Comparison of ENCODE assay signal across 19 cellular contexts in the genomic region with DNA sequence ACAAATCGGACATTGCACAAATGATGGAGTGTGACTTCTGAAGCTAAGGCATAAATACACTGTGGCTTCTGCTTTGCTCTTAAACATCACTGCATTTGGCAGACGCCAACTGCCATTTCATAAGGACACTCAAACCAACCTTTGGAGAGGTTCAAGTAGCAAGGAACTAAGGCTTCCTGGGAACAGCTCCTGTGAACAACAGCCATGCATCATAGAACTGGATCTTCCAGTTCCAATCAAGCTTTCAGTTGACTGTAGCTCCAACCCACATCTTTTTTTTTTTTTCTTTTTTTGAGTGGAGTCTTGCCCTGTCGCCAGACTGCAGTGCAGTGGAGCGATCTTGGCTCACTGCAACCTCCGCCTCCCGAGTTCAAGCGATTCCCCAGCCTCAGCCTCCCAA. TPM values are rescaled to one million over a fixed set of nuclear protein-coding genes. Genes with fewer than 3 reads are reported as not detected.
DNase-seq lines count a peak whose midpoint lies in the region; ATAC-seq and TF ChIP-seq lines count a peak whose summit lies in the region.
"Had no signal": no experiment of that assay in that cellular context is flagged by ENCODE, and none has a peak within 500 bp of the region (broad histone marks: within the 10 kb centered on the region; RNA-seq: fewer than 3 reads in every experiment).

No MANE protein-coding gene starts in this region.

- no peak overlapping the region for H3K27ac ChIP-seq in coronary artery
- H3K27ac ChIP-seq: KMS-11, SJCRH30 had no signal

- H3K4me3 ChIP-seq in coronary artery: no peak overlapping the region
- H3K4me3 ChIP-seq: SJCRH30 had no signal

- POLR2A ChIA-PET in activated CD4-positive, alpha-beta T cell treated with anti-CD3 and anti-CD28 coated beads for 36 hours (lab: Charles Lee): no interaction called here

- ATAC-seq in activated CD4-positive, alpha-beta T cell treated with anti-CD3 and anti-CD28 coated beads for 36 hours: no peak
- ATAC-seq in activated T-cell treated with anti-CD3 and anti-CD28 coated beads, Interleukin-2, amount 50 U/mL, for 72 hours (replicated peaks in 1 of 2): no peak

- CTCF ChIA-PET in activated CD4-positive, alpha-beta T cell treated with anti-CD3 and anti-CD28 coated beads for 36 hours (lab: Charles Lee): no interaction called here

- intact Hi-C loops in activated CD4-positive, alpha-beta T cell treated with anti-CD3 and anti-CD28 coated beads for 36 hours (cut with DNase I, micrococcal nuclease): no loop called here

- H3K36me3 Mint-ChIP-seq in activated CD4-positive, alpha-beta T cell treated with anti-CD3 and anti-CD28 coated beads for 36 hours (ENCODE audit: low read depth): no peaks in the 10 kb centered on the region
- no peaks in the 10 kb centered on the region for H3K36me3 Mint-ChIP-seq in activated T-cell treated with anti-CD3 and anti-CD28 coated beads, Interleukin-2, amount 50 U/mL, for 72 hours (ENCODE audit: insufficient read depth in 2 of 2)
- H3K36me3 Mint-ChIP-seq: CD4-positive, alpha-beta memory T cell had no signal

- no peak overlapping the region for H3K4me3 Mint-ChIP-seq in activated CD4-positive, alpha-beta T cell treated with anti-CD3 and anti-CD28 coated beads for 36 hours
- no peak overlapping the region for H3K4me3 Mint-ChIP-seq in activated T-cell treated with anti-CD3 and anti-CD28 coated beads, Interleukin-2, amount 50 U/mL, for 72 hours
- H3K4me3 Mint-ChIP-seq: CD4-positive, alpha-beta memory T cell had no signal

- no peak overlapping the region for H3K27ac Mint-ChIP-seq in activated CD4-positive, alpha-beta T cell treated with anti-CD3 and anti-CD28 coated beads for 36 hours
- no peak overlapping the region for H3K27ac Mint-ChIP-seq in activated T-cell treated with anti-CD3 and anti-CD28 coated beads, Interleukin-2, amount 50 U/mL, for 72 hours
- H3K27ac Mint-ChIP-seq: CD4-positive, alpha-beta memory T cell had no signal

- DNase-seq in DMS79 (lab: John Stamatoyannopoulos, UW) (peak; percentile 98), NCI-H2029 (lab: John Stamatoyannopoulos, UW) (peak; percentile 76), coronary artery (ENCODE audit: low spot score) (peak; percentile 29), mesenteric fat pad (ENCODE audit: low spot score) (peak; percentile 24), SKM-1 (lab: John Stamatoyannopoulos, UW; ENCODE audit: unreplicated experiment) (no peak)
- DNase-seq in activated CD4-positive, alpha-beta T cell treated with anti-CD3 and anti-CD28 coated beads for 36 hours: no peak
- no peak for DNase-seq in activated T-cell treated with anti-CD3 and anti-CD28 coated beads, Interleukin-2, amount 50 U/mL, for 72 hours
- DNase-seq: Caco-2; CD4-positive, alpha-beta memory T cell; DMS 273 treated with DMSO at 0.1 percent for 48 hours; GDM1; IMR-90; NCI-H1092 treated with DMSO at 0.1 percent for 48 hours; NCI-H1436 treated with DMSO at 0.1 percent for 48 hours; NCI-H2227 treated with DMSO at 0.1 percent for 48 hours; NCI-H526 treated with DMSO at 0.1 percent for 48 hours; OCI-M1; SJCRH30 had no signal

- no peaks in the 10 kb centered on the region for H3K9me3 Mint-ChIP-seq in activated CD4-positive, alpha-beta T cell treated with anti-CD3 and anti-CD28 coated beads for 36 hours (ENCODE audit: low read depth)
- H3K9me3 Mint-ChIP-seq in activated T-cell treated with anti-CD3 and anti-CD28 coated beads, Interleukin-2, amount 50 U/mL, for 72 hours: no peaks in the 10 kb centered on the region

- no peaks in the 10 kb centered on the region for H3K4me1 Mint-ChIP-seq in activated CD4-positive, alpha-beta T cell treated with anti-CD3 and anti-CD28 coated beads for 36 hours
- H3K4me1 Mint-ChIP-seq in activated T-cell treated with anti-CD3 and anti-CD28 coated beads, Interleukin-2, amount 50 U/mL, for 72 hours (ENCODE audit: low read depth): no peaks in the 10 kb centered on the region
- H3K4me1 Mint-ChIP-seq: CD4-positive, alpha-beta memory T cell had no signal

- no peak for TF ChIP-seq CTCF in coronary artery (IDR thresholded peaks at IDR 0.05)

- peaks cover 10% of the 10 kb centered on the region for H3K27me3 Mint-ChIP-seq in activated CD4-positive, alpha-beta T cell treated with anti-CD3 and anti-CD28 coated beads for 36 hours
- H3K27me3 Mint-ChIP-seq in activated T-cell treated with anti-CD3 and anti-CD28 coated beads, Interleukin-2, amount 50 U/mL, for 72 hours (ENCODE audit: low read depth): peaks cover 14% of the 10 kb centered on the region

RNA-seq across cellular contexts. Expression of gene HUNK, which starts 10.7 kb away (rescaled TPM):
- total RNA-seq in mesenteric fat pad: 0.55 TPM
- total RNA-seq in activated CD4-positive, alpha-beta T cell treated with anti-CD3 and anti-CD28 coated beads for 36 hours: under 1 TPM; 0.02 to 0.27 TPM
- total RNA-seq in activated T-cell treated with anti-CD3 and anti-CD28 coated beads, Interleukin-2, amount 50 U/mL, for 72 hours: under 1 TPM in 1 of 2 donors, not detected in 1; 0.35 TPM

Comparison
In these comparisons a context has a peak if more than half of its experiments do, and no peak if none do; other contexts are left out.
1. DNase-seq: peak in DMS79 (single experiment), NCI-H2029 (single experiment), coronary artery (single experiment) and mesenteric fat pad (single experiment); none in activated CD4-positive, alpha-beta T cell treated with anti-CD3 and anti-CD28 coated beads for 36 hours (single experiment), activated T-cell treated with anti-CD3 and anti-CD28 coated beads, Interleukin-2, amount 50 U/mL, for 72 hours (0 of 2) and SKM-1 (single experiment).